Comparison of ENCODE assay signal across 8 cellular contexts in the genomic region with DNA sequence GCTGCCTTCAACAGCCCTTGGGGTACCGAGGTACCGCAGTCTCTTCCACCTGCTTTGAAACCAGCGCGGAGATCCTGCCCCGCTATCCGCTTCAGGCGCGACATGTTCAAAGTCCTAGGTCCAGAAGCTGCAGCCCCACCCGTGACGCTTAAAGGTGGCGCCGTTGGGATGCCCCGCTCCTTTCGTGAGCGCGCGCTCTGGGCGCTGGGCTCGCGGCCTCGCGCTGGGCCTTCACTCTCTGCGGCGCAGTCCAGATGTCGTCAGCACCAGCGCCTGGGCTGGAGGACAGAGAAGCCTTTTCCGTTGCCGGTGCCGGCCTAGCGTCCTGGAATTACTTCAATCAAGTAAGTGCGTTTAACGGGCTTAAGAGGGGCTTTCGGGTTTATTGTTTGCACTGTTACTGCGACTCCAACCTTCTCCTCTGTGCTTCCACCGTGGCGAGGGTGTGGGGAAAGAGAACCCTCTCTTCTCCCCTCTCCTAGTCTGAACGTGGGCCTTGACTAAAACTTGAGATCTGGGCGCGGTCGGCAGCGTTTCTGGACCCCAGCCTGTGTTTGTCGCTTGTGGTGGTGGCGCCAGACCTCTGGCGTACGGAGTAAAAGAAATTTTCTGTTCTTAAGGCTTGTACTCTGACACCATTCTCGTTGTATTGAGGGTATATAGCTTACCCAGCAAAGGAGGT. TPM values are rescaled to one million over a fixed set of nuclear protein-coding genes. Genes with fewer than 3 reads are reported as not detected.
A peak's percentile ranks its signal among the peaks of the same experiment; 100 is the strongest.
DNase-seq lines count a peak whose midpoint lies in the region; ATAC-seq and TF ChIP-seq lines count a peak whose summit lies in the region.

LRRC40 (minus strand) TSS at position 143 of the 682 bp plus-strand sequence; CDS start at position 104, 39 bp downstream.

- no peaks in the 10 kb centered on the region for H3K9me3 ChIP-seq in CD8-positive, alpha-beta T cell (ENCODE audit: low read length)
- no peaks in the 10 kb centered on the region for H3K9me3 ChIP-seq in lung (ENCODE audit: control insufficient read depth in 2 of 2, insufficient read depth in 1 of 2, low read length in 1 of 2)

- H3K27me3 ChIP-seq in CD8-positive, alpha-beta T cell (ENCODE audit: insufficient read depth, low read length), result no peaks in the 10 kb centered on the region
- no peaks in the 10 kb centered on the region for H3K27me3 ChIP-seq in lung (ENCODE audit: control insufficient read depth, insufficient read depth)

- H3K36me3 Mint-ChIP-seq in CD8-positive, alpha-beta T cell, result peaks cover 40% of the 10 kb centered on the region

- peaks cover 76% of the 10 kb centered on the region for H3K4me1 Mint-ChIP-seq in CD8-positive, alpha-beta T cell (ENCODE audit: low read depth)

- peak within 1 kb of the TSS; percentile 97 for H3K27ac ChIP-seq in CD8-positive, alpha-beta T cell (ENCODE audit: low read depth, low read length)
- H3K27ac ChIP-seq in lung (ENCODE audit: low read depth in 1 of 2, low read length in 1 of 2), result peak within 1 kb of the TSS; percentile 91 to 92

- H3K27ac Mint-ChIP-seq in CD8-positive, alpha-beta T cell, result peak within 1 kb of the TSS; percentile 99

- intact Hi-C loops in CD8-positive, alpha-beta T cell (cut with DNase I, micrococcal nuclease), result loop anchor here (1.0 to 2.0 kb wide), 4 partner anchors 16 to 876 kb away; partner anchors contain the start of genes SRSF11 (in 2 of the 2), ZRANB2 (in 2 of the 2), ANKRD13C (in 1 of the 2) and CTH (in 1 of the 2)

- H3K4me3 ChIP-seq in CD8-positive, alpha-beta T cell (ENCODE audit: low read depth, low read length), result peak within 1 kb of the TSS; percentile 83
- peak within 1 kb of the TSS; percentile 76 for H3K4me3 ChIP-seq in lung

- H3K9me3 Mint-ChIP-seq in CD8-positive, alpha-beta T cell, result no peaks in the 10 kb centered on the region

- no peak for TF ChIP-seq CTCF in CD8-positive, alpha-beta T cell (IDR thresholded peaks at IDR 0.05)
- TF ChIP-seq CTCF in lung (IDR thresholded peaks at IDR 0.05; ENCODE audit: control extremely low read depth, extremely low read depth), result no peak

- H3K4me3 Mint-ChIP-seq in CD8-positive, alpha-beta T cell, result peak within 1 kb of the TSS; percentile 92

- CTCF ChIA-PET in CD8-positive, alpha-beta T cell (lab: Charles Lee), result interaction anchor here (2.1 kb wide), 1 partner anchor 15 kb away, joined by 7 read pairs; the partner anchor contains the start of gene SRSF11

- WGBS in lung, 2 donors, result 0 to 1% methylated on average over 46 of the region's 46 CpGs

- POLR2A ChIA-PET in CD8-positive, alpha-beta T cell (lab: Charles Lee), result interaction anchor here (0.6 to 6.9 kb wide), 5 partner anchors 14 to 875 kb away, joined by 3 to 61 read pairs (median 7); partner anchors contain the start of genes ANKRD13C, SRSF11 and ZRANB2

- DNase-seq in CD8-positive, alpha-beta T cell, result peak; percentile 91 to 98 (median 95)
- DNase-seq in HS-27A (ENCODE audit: low read depth) (peak; percentile 94), NK-92 (lab: John Stamatoyannopoulos, UW; ENCODE audit: unreplicated experiment) (peak; percentile 68), lung (ENCODE audit: low spot score) (peak; percentile 96)
- DNase-seq in activated CD8-positive, alpha-beta memory T cell treated with anti-CD3 and anti-CD28 coated beads for 24 hours, result peak; percentile 99
- DNase-seq in effector CD8-positive, alpha-beta T cell (lab: John Stamatoyannopoulos, UW), result peak; percentile 91
- DNase-seq in stimulated activated CD4-positive, alpha-beta T cell treated with anti-CD3 and anti-CD28 coated beads, TNF-alpha, amount 100 ng/mL, for 4 hours (ENCODE audit: low read depth in 3 of 3), result peak; percentile 86 to 95 (median 89)

- H3K27me3 Mint-ChIP-seq in CD8-positive, alpha-beta T cell (ENCODE audit: low read depth), result no peaks in the 10 kb centered on the region

- ATAC-seq in CD8-positive, alpha-beta T cell, result peak; percentile 95
- ATAC-seq in GM19467 (IDR thresholded peaks at IDR 0.05; ENCODE audit: unreplicated experiment), result peak; percentile 76
- ATAC-seq in lung (ENCODE audit: insufficient read depth, low FRiP score), result peak; percentile 100

- no peaks in the 10 kb centered on the region for H3K36me3 ChIP-seq in CD8-positive, alpha-beta T cell (ENCODE audit: insufficient read depth, low read length)
- peaks cover 0 to 3% of the 10 kb centered on the region in 2 donors for H3K36me3 ChIP-seq in lung (ENCODE audit: control insufficient read depth in 2 of 2, insufficient read depth in 2 of 2, low read length in 2 of 2)

- H3K4me1 ChIP-seq in CD8-positive, alpha-beta T cell (ENCODE audit: insufficient read depth, low read length), result peaks cover 48% of the 10 kb centered on the region
- peaks cover 11 to 12% of the 10 kb centered on the region in 2 donors for H3K4me1 ChIP-seq in lung (ENCODE audit: control insufficient read depth in 2 of 2, insufficient read depth in 2 of 2, low read length in 2 of 2)

RNA-seq across cellular contexts. Expression of gene LRRC40, which starts in this region (rescaled TPM):
- 10 to 100 TPM; 13.7 to 15.4 TPM for total RNA-seq in CD8-positive, alpha-beta T cell
- 10 to 100 TPM in 1 of 2 donors, 1 to 10 TPM in 1; 9.7 to 24.6 TPM for total RNA-seq in lung
- 10 to 100 TPM in 1 of 2 donors, 1 to 10 TPM in 1; 7.5 to 11.6 TPM for polyA plus RNA-seq in lung

Comparison
In these comparisons a context has a peak if more than half of its experiments do, and no peak if none do; other contexts are left out.
1. Peak in every context shown above with its lines: DNase-seq, ATAC-seq, H3K4me3 ChIP-seq and H3K27ac ChIP-seq.